ENCODE assay signal across 18 cellular contexts in the genomic region with DNA sequence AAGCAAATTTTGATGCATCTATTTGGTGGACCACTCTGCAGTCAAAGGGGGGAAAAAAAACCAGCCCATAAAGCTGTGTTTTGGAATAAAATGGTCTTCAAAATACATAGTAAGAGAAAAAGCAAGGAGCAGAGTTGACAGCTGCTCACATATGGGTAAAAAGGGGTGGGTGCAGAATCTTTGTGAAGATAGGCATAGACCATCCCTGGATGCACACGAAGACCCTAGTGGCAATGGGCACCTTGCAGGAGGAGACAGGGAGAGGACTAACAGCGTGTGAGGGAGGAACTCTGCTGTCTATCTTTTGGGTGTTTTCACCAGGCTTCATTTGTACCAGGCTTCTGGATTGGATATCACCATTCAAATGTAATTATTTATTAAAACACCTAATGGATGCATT.
"Had no signal": no experiment of that assay in that cellular context is flagged by ENCODE, and none has a peak within 500 bp of the region (broad histone marks: within the 10 kb centered on the region; RNA-seq: fewer than 3 reads in every experiment).

No MANE protein-coding gene starts in this region.

- H3K9ac ChIP-seq: neural progenitor cell had no signal

- H3K4me3 Mint-ChIP-seq: activated CD4-positive, alpha-beta memory T cell treated with anti-CD3 and anti-CD28 coated beads for 36 hours; activated naive CD8-positive, alpha-beta T cell; activated T-cell treated with anti-CD3 and anti-CD28 coated beads, Interleukin-2, amount 50 U/mL, for 4 hours; neural progenitor cell had no signal

- H3K27ac ChIP-seq: body of pancreas, SJSA1, spleen, tibial nerve had no signal

- H3K9me3 Mint-ChIP-seq: activated CD4-positive, alpha-beta memory T cell treated with anti-CD3 and anti-CD28 coated beads for 36 hours; activated T-cell treated with anti-CD3 and anti-CD28 coated beads, Interleukin-2, amount 50 U/mL, for 4 hours; neural progenitor cell had no signal

- H3K27me3 ChIP-seq: body of pancreas, neural progenitor cell, SJSA1, spleen, tibial nerve had no signal

- H3K27ac Mint-ChIP-seq: activated CD4-positive, alpha-beta memory T cell treated with anti-CD3 and anti-CD28 coated beads for 36 hours; neural progenitor cell had no signal

- H3K36me3 Mint-ChIP-seq: activated naive CD8-positive, alpha-beta T cell had no signal

- H3K9me3 ChIP-seq: body of pancreas, SJSA1, spleen, tibial nerve had no signal

- H3K27me3 Mint-ChIP-seq: activated CD4-positive, alpha-beta memory T cell treated with anti-CD3 and anti-CD28 coated beads for 36 hours; activated naive CD8-positive, alpha-beta T cell had no signal

- H2AFZ ChIP-seq: neural progenitor cell had no signal

- H3K4me3 ChIP-seq: body of pancreas, neural progenitor cell, SJSA1, spleen, tibial nerve had no signal

- H3K4me2 ChIP-seq: neural progenitor cell had no signal

- DNase-seq: activated CD4-positive, alpha-beta memory T cell treated with anti-CD3 and anti-CD28 coated beads for 36 hours; activated gamma-delta T cell; activated T-cell treated with anti-CD3 and anti-CD28 coated beads, Interleukin-2, amount 50 U/mL, for 4 hours; amniotic stem cell; body of pancreas; cortex of kidney; effector CD4-positive, alpha-beta T cell; foreskin melanocyte; kidney glomerular epithelial cell; spleen; substantia nigra; SW 1271; T-helper 9 cell had no signal

- ATAC-seq: activated T-cell treated with anti-CD3 and anti-CD28 coated beads, Interleukin-2, amount 50 U/mL, for 4 hours; body of pancreas; sciatic nerve had no signal
